1 cellular context compared by ENCODE assay signal in the genomic region with DNA sequence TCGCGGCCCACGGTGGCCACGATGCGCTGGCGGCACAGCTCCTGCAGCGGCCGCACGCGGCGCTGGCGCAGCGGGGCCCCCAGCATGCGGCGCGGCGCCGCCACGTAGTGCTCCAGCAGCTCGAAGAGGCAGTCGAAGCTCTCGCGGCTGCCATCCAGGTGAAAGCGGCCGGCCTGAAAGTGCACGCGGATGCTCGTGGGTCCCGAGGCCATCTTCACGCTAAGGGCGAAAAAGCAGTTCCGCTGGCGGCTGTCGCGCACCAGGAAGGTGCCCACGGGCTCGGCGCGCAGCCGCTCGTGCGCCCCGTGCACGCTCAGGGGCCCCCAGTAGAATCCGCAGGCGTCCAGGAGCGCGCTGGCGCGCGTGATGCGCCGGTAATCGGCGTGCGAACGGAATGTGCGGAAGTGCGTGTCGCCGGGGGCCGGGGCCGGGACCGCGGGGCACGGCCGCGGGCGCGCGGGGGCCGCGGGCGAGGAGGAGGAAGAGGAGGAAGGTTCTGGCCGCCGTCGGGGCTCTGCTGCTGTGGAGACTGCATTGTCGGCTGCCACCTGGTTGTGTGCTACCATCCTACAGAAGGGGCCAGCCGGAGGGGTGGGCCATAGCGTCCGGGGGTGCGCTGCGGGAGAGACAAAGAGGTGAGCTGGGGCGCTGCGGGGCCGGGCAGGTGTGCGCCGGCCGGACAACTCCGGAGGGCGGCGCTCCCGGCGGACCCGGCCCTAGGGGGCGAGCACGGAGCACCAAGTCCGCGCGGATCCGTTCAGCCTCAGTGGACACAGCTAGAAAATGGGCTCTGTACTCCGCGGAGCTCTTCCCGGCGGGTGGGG.
TF ChIP-seq lines count a peak whose summit lies in the region.

No MANE protein-coding gene starts in this region.

TF ChIP-seq in GM12878, 131 proteins besides CTCF, POLR2A, EP300 and RAD21:
- TF ChIP-seq NFIC (IDR thresholded peaks at IDR 0.05; ENCODE audit: low read depth, low read length) = no peak
- TF ChIP-seq SPI1 (IDR thresholded peaks at IDR 0.05; ENCODE audit: borderline replicate concordance, insufficient read depth, low read depth, low read length) = 0 out of 2 replicates have a peak, but pooled peaks have one; percentile 11
- TF ChIP-seq MXI1 (IDR thresholded peaks at IDR 0.05; ENCODE audit: low read depth, low read length) = 0 out of 2 replicates have a peak, but pooled peaks have one; percentile 65
- TF ChIP-seq NFYA (IDR thresholded peaks at IDR 0.05; ENCODE audit: borderline replicate concordance, low read depth, low read length) = no peak
- TF ChIP-seq TCF12 (IDR thresholded peaks at IDR 0.05; ENCODE audit: low read depth, low read length) = no peak
- TF ChIP-seq CHD1 (IDR thresholded peaks at IDR 0.05; ENCODE audit: low read depth, low read length) = no peak
- peak; percentile 49; the same call in 1 of the 2 replicates for TF ChIP-seq YY1 (IDR thresholded peaks at IDR 0.05; ENCODE audit: low read depth, low read length)
- TF ChIP-seq, protein P1, sequence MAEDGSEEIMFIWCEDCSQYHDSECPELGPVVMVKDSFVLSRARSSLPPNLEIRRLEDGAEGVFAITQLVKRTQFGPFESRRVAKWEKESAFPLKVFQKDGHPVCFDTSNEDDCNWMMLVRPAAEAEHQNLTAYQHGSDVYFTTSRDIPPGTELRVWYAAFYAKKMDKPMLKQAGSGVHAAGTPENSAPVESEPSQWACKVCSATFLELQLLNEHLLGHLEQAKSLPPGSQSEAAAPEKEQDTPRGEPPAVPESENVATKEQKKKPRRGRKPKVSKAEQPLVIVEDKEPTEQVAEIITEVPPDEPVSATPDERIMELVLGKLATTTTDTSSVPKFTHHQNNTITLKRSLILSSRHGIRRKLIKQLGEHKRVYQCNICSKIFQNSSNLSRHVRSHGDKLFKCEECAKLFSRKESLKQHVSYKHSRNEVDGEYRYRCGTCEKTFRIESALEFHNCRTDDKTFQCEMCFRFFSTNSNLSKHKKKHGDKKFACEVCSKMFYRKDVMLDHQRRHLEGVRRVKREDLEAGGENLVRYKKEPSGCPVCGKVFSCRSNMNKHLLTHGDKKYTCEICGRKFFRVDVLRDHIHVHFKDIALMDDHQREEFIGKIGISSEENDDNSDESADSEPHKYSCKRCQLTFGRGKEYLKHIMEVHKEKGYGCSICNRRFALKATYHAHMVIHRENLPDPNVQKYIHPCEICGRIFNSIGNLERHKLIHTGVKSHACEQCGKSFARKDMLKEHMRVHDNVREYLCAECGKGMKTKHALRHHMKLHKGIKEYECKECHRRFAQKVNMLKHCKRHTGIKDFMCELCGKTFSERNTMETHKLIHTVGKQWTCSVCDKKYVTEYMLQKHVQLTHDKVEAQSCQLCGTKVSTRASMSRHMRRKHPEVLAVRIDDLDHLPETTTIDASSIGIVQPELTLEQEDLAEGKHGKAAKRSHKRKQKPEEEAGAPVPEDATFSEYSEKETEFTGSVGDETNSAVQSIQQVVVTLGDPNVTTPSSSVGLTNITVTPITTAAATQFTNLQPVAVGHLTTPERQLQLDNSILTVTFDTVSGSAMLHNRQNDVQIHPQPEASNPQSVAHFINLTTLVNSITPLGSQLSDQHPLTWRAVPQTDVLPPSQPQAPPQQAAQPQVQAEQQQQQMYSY (CRISPR knock-in tag; IDR thresholded peaks at IDR 0.05) = 0 out of 2 replicates have a peak, but pooled peaks have one; percentile 37
- TF ChIP-seq SMC3 (IDR thresholded peaks at IDR 0.05; ENCODE audit: borderline replicate concordance, low read length) = peak; percentile 19; the same call in 1 of the 2 replicates
- peak; percentile 43; the same call in 1 of the 2 replicates for TF ChIP-seq GATAD2B (conservative IDR thresholded peaks at IDR 0.05; ENCODE audit: low read depth)
- 0 out of 2 replicates have a peak, but pooled peaks have one; percentile 15 for TF ChIP-seq MLLT1 (IDR thresholded peaks at IDR 0.05)
- TF ChIP-seq, protein P2, sequence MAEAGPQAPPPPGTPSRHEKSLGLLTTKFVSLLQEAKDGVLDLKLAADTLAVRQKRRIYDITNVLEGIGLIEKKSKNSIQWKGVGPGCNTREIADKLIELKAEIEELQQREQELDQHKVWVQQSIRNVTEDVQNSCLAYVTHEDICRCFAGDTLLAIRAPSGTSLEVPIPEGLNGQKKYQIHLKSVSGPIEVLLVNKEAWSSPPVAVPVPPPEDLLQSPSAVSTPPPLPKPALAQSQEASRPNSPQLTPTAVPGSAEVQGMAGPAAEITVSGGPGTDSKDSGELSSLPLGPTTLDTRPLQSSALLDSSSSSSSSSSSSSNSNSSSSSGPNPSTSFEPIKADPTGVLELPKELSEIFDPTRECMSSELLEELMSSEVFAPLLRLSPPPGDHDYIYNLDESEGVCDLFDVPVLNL (IDR thresholded peaks at IDR 0.05; ENCODE audit: low read depth, low read length) = no peak
- TF ChIP-seq MAX (IDR thresholded peaks at IDR 0.05; ENCODE audit: low read depth, low read length) = peak; percentile 82
- peak; percentile 13; the same call in 1 of the 2 replicates for TF ChIP-seq SIN3A (IDR thresholded peaks at IDR 0.05; ENCODE audit: low read depth, low read length)
- TF ChIP-seq EGR1 (IDR thresholded peaks at IDR 0.05; ENCODE audit: borderline replicate concordance in 1 of 2, low read depth in 2 of 2, low read length in 2 of 2) = 0 out of 3 replicates have a peak, but pooled peaks of 1 of the 2 experiments have one; percentile 2
- peak; percentile 58; the same call in 1 of the 2 replicates for TF ChIP-seq SMARCA5 (IDR thresholded peaks at IDR 0.05)
- TF ChIP-seq IKZF2 (IDR thresholded peaks at IDR 0.05) = 0 out of 4 replicates have a peak, but pooled peaks of 1 of the 2 experiments have one; percentile 12
- peak; percentile 89; the same call in 1 of the 2 replicates for TF ChIP-seq LARP7 (IDR thresholded peaks at IDR 0.05)
- TF ChIP-seq MYC (IDR thresholded peaks at IDR 0.05; ENCODE audit: insufficient read depth, insufficient read length, insufficient replicate concordance, low read length, severe bottlenecking) = peak; percentile 84
- no peak for TF ChIP-seq CHD4 (IDR thresholded peaks at IDR 0.05)
- 0 out of 2 replicates have a peak, but pooled peaks have one; percentile 19 for TF ChIP-seq ZBTB11 (CRISPR knock-in tag; IDR thresholded peaks at IDR 0.05)
- TF ChIP-seq, protein P3, sequence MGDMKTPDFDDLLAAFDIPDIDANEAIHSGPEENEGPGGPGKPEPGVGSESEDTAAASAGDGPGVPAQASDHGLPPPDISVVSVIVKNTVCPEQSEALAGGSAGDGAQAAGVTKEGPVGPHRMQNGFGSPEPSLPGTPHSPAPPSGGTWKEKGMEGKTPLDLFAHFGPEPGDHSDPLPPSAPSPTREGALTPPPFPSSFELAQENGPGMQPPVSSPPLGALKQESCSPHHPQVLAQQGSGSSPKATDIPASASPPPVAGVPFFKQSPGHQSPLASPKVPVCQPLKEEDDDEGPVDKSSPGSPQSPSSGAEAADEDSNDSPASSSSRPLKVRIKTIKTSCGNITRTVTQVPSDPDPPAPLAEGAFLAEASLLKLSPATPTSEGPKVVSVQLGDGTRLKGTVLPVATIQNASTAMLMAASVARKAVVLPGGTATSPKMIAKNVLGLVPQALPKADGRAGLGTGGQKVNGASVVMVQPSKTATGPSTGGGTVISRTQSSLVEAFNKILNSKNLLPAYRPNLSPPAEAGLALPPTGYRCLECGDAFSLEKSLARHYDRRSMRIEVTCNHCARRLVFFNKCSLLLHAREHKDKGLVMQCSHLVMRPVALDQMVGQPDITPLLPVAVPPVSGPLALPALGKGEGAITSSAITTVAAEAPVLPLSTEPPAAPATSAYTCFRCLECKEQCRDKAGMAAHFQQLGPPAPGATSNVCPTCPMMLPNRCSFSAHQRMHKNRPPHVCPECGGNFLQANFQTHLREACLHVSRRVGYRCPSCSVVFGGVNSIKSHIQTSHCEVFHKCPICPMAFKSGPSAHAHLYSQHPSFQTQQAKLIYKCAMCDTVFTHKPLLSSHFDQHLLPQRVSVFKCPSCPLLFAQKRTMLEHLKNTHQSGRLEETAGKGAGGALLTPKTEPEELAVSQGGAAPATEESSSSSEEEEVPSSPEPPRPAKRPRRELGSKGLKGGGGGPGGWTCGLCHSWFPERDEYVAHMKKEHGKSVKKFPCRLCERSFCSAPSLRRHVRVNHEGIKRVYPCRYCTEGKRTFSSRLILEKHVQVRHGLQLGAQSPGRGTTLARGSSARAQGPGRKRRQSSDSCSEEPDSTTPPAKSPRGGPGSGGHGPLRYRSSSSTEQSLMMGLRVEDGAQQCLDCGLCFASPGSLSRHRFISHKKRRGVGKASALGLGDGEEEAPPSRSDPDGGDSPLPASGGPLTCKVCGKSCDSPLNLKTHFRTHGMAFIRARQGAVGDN (IDR thresholded peaks at IDR 0.05) = peak; percentile 86
- TF ChIP-seq DPF2 (IDR thresholded peaks at IDR 0.05) = peak; percentile 63; the same call in 1 of the 2 replicates
- TF ChIP-seq POLR2AphosphoS5 (IDR thresholded peaks at IDR 0.05; ENCODE audit: low read length) = peak; percentile 64
- TF ChIP-seq MTA3 (IDR thresholded peaks at IDR 0.05; ENCODE audit: borderline replicate concordance, low read length) = no peak
- TF ChIP-seq HDAC6 (IDR thresholded peaks at IDR 0.05; ENCODE audit: unreplicated experiment) = peak; percentile 76
- 0 out of 4 replicates have a peak, but pooled peaks of 1 of the 2 experiments have one; percentile 22 for TF ChIP-seq ETV6 (conservative IDR thresholded peaks at IDR 0.05 in 1 of 2, IDR thresholded peaks at IDR 0.05 in 1 of 2; ENCODE audit: borderline replicate concordance in 1 of 2, low read depth in 1 of 2)
- TF ChIP-seq BHLHE40 (IDR thresholded peaks at IDR 0.05; ENCODE audit: borderline replicate concordance in 1 of 2, low read depth in 2 of 2, low read length in 1 of 2) = peak; percentile 47 to 90; a peak in 3 of 4 replicates
- peak; percentile 51 for TF ChIP-seq BACH1 (IDR thresholded peaks at IDR 0.05; ENCODE audit: borderline replicate concordance)
- no peak for TF ChIP-seq RB1 (IDR thresholded peaks at IDR 0.05; ENCODE audit: borderline replicate concordance)
- peak; percentile 6; the same call in 1 of the 2 replicates for TF ChIP-seq CREM (IDR thresholded peaks at IDR 0.05; ENCODE audit: low read depth)
